Comparison of ENCODE assay signal across 1 cellular context in the genomic region with DNA sequence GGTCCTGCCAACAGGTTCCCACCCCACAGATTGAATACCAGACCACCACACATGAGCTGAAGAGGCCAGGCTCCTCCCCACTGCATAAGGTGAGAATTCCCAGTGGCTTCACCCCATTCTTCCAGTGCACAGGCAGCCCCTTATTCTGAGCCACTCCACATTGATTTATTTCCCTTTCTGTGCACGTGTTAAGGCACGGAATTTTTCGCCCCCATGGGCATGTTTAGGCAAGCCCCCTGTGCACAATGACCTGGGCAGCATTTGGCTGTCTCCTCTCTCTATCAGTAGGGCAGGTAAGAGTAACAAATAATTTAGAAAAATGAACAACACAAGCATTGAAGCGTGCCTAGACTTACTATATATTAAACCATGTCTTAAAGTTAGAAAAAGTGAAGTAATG.
TF ChIP-seq lines count a peak whose summit lies in the region.

No MANE protein-coding gene starts in this region.

TF ChIP-seq in GM23338, 12 proteins besides CTCF, POLR2A, EP300 and RAD21 (continued from another document):
- TF ChIP-seq, protein P1, sequence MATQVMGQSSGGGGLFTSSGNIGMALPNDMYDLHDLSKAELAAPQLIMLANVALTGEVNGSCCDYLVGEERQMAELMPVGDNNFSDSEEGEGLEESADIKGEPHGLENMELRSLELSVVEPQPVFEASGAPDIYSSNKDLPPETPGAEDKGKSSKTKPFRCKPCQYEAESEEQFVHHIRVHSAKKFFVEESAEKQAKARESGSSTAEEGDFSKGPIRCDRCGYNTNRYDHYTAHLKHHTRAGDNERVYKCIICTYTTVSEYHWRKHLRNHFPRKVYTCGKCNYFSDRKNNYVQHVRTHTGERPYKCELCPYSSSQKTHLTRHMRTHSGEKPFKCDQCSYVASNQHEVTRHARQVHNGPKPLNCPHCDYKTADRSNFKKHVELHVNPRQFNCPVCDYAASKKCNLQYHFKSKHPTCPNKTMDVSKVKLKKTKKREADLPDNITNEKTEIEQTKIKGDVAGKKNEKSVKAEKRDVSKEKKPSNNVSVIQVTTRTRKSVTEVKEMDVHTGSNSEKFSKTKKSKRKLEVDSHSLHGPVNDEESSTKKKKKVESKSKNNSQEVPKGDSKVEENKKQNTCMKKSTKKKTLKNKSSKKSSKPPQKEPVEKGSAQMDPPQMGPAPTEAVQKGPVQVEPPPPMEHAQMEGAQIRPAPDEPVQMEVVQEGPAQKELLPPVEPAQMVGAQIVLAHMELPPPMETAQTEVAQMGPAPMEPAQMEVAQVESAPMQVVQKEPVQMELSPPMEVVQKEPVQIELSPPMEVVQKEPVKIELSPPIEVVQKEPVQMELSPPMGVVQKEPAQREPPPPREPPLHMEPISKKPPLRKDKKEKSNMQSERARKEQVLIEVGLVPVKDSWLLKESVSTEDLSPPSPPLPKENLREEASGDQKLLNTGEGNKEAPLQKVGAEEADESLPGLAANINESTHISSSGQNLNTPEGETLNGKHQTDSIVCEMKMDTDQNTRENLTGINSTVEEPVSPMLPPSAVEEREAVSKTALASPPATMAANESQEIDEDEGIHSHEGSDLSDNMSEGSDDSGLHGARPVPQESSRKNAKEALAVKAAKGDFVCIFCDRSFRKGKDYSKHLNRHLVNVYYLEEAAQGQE (IDR thresholded peaks at IDR 0.05; ENCODE audit: unreplicated experiment) = no peak
- TF ChIP-seq, protein P2, sequence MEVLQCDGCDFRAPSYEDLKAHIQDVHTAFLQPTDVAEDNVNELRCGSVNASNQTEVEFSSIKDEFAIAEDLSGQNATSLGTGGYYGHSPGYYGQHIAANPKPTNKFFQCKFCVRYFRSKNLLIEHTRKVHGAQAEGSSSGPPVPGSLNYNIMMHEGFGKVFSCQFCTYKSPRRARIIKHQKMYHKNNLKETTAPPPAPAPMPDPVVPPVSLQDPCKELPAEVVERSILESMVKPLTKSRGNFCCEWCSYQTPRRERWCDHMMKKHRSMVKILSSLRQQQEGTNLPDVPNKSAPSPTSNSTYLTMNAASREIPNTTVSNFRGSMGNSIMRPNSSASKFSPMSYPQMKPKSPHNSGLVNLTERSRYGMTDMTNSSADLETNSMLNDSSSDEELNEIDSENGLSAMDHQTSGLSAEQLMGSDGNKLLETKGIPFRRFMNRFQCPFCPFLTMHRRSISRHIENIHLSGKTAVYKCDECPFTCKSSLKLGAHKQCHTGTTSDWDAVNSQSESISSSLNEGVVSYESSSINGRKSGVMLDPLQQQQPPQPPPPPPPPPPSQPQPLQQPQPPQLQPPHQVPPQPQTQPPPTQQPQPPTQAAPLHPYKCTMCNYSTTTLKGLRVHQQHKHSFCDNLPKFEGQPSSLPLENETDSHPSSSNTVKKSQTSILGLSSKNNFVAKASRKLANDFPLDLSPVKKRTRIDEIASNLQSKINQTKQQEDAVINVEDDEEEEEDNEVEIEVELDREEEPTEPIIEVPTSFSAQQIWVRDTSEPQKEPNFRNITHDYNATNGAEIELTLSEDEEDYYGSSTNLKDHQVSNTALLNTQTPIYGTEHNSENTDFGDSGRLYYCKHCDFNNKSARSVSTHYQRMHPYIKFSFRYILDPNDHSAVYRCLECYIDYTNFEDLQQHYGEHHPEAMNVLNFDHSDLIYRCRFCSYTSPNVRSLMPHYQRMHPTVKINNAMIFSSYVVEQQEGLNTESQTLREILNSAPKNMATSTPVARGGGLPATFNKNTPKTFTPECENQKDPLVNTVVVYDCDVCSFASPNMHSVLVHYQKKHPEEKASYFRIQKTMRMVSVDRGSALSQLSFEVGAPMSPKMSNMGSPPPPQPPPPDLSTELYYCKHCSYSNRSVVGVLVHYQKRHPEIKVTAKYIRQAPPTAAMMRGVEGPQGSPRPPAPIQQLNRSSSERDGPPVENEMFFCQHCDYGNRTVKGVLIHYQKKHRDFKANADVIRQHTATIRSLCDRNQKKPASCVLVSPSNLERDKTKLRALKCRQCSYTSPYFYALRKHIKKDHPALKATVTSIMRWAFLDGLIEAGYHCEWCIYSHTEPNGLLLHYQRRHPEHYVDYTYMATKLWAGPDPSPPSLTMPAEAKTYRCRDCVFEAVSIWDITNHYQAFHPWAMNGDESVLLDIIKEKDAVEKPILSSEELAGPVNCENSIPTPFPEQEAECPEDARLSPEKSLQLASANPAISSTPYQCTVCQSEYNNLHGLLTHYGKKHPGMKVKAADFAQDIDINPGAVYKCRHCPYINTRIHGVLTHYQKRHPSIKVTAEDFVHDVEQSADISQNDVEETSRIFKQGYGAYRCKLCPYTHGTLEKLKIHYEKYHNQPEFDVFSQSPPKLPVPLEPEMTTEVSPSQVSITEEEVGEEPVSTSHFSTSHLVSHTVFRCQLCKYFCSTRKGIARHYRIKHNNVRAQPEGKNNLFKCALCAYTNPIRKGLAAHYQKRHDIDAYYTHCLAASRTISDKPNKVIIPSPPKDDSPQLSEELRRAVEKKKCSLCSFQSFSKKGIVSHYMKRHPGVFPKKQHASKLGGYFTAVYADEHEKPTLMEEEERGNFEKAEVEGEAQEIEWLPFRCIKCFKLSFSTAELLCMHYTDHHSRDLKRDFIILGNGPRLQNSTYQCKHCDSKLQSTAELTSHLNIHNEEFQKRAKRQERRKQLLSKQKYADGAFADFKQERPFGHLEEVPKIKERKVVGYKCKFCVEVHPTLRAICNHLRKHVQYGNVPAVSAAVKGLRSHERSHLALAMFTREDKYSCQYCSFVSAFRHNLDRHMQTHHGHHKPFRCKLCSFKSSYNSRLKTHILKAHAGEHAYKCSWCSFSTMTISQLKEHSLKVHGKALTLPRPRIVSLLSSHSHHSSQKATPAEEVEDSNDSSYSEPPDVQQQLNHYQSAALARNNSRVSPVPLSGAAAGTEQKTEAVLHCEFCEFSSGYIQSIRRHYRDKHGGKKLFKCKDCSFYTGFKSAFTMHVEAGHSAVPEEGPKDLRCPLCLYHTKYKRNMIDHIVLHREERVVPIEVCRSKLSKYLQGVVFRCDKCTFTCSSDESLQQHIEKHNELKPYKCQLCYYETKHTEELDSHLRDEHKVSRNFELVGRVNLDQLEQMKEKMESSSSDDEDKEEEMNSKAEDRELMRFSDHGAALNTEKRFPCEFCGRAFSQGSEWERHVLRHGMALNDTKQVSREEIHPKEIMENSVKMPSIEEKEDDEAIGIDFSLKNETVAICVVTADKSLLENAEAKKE (CRISPR knock-in tag; IDR thresholded peaks at IDR 0.05) = no peak
TF ChIP-seq in GM23338: peak in this region for 0.
